20 cellular contexts compared by ENCODE assay signal in genomic region chr19:19349365-19349764, GRCh38. TPM values are rescaled to one million over a fixed set of nuclear protein-coding genes. Genes with fewer than 3 reads are reported as not detected.
DNase-seq lines count a peak whose midpoint lies in the region; ATAC-seq, FAIRE-seq and TF ChIP-seq lines count a peak whose summit lies in the region.
"Had no signal": no experiment of that assay in that cellular context is flagged by ENCODE, and none has a peak within 500 bp of the region (broad histone marks: within the 10 kb centered on the region; RNA-seq: fewer than 3 reads in every experiment).

No MANE protein-coding gene starts in this region.

- no peak overlapping the region for H2AFZ ChIP-seq in neuronal stem cell (ENCODE audit: low read length)
- H2AFZ ChIP-seq: GM23248 had no signal

- H3K9me3 Mint-ChIP-seq in stimulated activated effector memory CD8-positive, alpha-beta T cell treated with anti-CD3 and anti-CD28 coated beads, Interleukin-12 subunit alpha, Interleukin-12 subunit beta, amount 100 ng/mL, for 72 hours, result no peaks in the 10 kb centered on the region
- H3K9me3 Mint-ChIP-seq: CD4-positive, CD25-positive, alpha-beta regulatory T cell; CD8-positive, alpha-beta T cell; HFFc6 had no signal

- H3K36me3 ChIP-seq in bronchial epithelial cell (ENCODE audit: control insufficient read depth, insufficient read depth, low read length) (peaks cover 41% of the 10 kb centered on the region), neuronal stem cell (replicated peaks in 1 of 2; ENCODE audit: control insufficient read depth in 2 of 2, insufficient read depth in 2 of 2, low read length in 2 of 2) (peaks cover 71 to 93% of the 10 kb centered on the region in 2 donors)

- H3K4me1 ChIP-seq in neuronal stem cell (ENCODE audit: control insufficient read depth in 2 of 2, insufficient read depth in 1 of 2, low read depth in 1 of 2, low read length in 2 of 2), result no peaks in the 10 kb centered on the region
- H3K4me1 ChIP-seq: Caco-2, HAP-1 had no signal

- no peak overlapping the region for H2BK15ac ChIP-seq in neuronal stem cell (ENCODE audit: low read length)

- H3K79me1 ChIP-seq in neuronal stem cell (ENCODE audit: low read depth, low read length), result no peaks in the 10 kb centered on the region

- peaks cover 86% of the 10 kb centered on the region for H3K36me3 Mint-ChIP-seq in stimulated activated effector memory CD8-positive, alpha-beta T cell treated with anti-CD3 and anti-CD28 coated beads, Interleukin-12 subunit alpha, Interleukin-12 subunit beta, amount 100 ng/mL, for 72 hours

- no peak overlapping the region for H2AK5ac ChIP-seq in neuronal stem cell (ENCODE audit: low read depth, low read length)

- no CpG with 5 or more reads among the region's 7 CpGs for WGBS in neuronal stem cell (ENCODE audit: extremely low coverage in 2 of 2, insufficient read length in 2 of 2, insufficient replicate concordance in 1 of 2), 2 donors

- no peak for TF ChIP-seq CTCF in bronchial epithelial cell (IDR thresholded peaks at IDR 0.05; ENCODE audit: insufficient read depth, low read length, severe bottlenecking)

- no peak overlapping the region for H4K91ac ChIP-seq in neuronal stem cell (ENCODE audit: low read depth, low read length, poor library complexity)

- H4K8ac ChIP-seq in neuronal stem cell (ENCODE audit: low read depth, low read length), result no peak overlapping the region

- H3K4me3 Mint-ChIP-seq in stimulated activated effector memory CD8-positive, alpha-beta T cell treated with anti-CD3 and anti-CD28 coated beads, Interleukin-12 subunit alpha, Interleukin-12 subunit beta, amount 100 ng/mL, for 72 hours, result no peak overlapping the region
- H3K4me3 Mint-ChIP-seq: CD4-positive, CD25-positive, alpha-beta regulatory T cell; CD8-positive, alpha-beta T cell; HFFc6 had no signal

- H3K4me1 Mint-ChIP-seq in stimulated activated effector memory CD8-positive, alpha-beta T cell treated with anti-CD3 and anti-CD28 coated beads, Interleukin-12 subunit alpha, Interleukin-12 subunit beta, amount 100 ng/mL, for 72 hours, result no peaks in the 10 kb centered on the region
- H3K4me1 Mint-ChIP-seq: CD4-positive, CD25-positive, alpha-beta regulatory T cell had no signal

- no peaks in the 10 kb centered on the region for H3K9me3 ChIP-seq in neuronal stem cell (replicated peaks in 1 of 2; ENCODE audit: control insufficient read depth in 2 of 2, insufficient read depth in 1 of 2, low read depth in 1 of 2, low read length in 2 of 2)
- H3K9me3 ChIP-seq: Caco-2, HAP-1 had no signal

- H3K4me2 ChIP-seq in neuronal stem cell (ENCODE audit: insufficient read depth, low read length, poor library complexity, severe bottlenecking), result no peak overlapping the region

- no peak overlapping the region for H3K27ac ChIP-seq in neuronal stem cell (replicated peaks; ENCODE audit: low read length)
- H3K27ac ChIP-seq: GM23248 had no signal

- no peaks in the 10 kb centered on the region for H3K27me3 ChIP-seq in bronchial epithelial cell (ENCODE audit: control insufficient read depth, insufficient read depth, low read length)
- H3K27me3 ChIP-seq in neuronal stem cell (ENCODE audit: control insufficient read depth in 3 of 3, insufficient read depth in 3 of 3, low read depth in 1 of 3, low read length in 3 of 3), result no peaks in the 10 kb centered on the region

- no peak overlapping the region for H3K4ac ChIP-seq in neuronal stem cell (ENCODE audit: low read length)

- peak; percentile 52 for FAIRE-seq in bronchial epithelial cell (lab: Jason Lieb, UNC)
- FAIRE-seq: G401.6, GM12878, GM19239, H1 had no signal

- H3K14ac ChIP-seq in neuronal stem cell (ENCODE audit: low read length), result no peak overlapping the region

- H3K27ac Mint-ChIP-seq in stimulated activated effector memory CD8-positive, alpha-beta T cell treated with anti-CD3 and anti-CD28 coated beads, Interleukin-12 subunit alpha, Interleukin-12 subunit beta, amount 100 ng/mL, for 72 hours, result peak overlapping the region; percentile 67
- H3K27ac Mint-ChIP-seq: CD4-positive, CD25-positive, alpha-beta regulatory T cell; CD8-positive, alpha-beta T cell; HFFc6 had no signal

- H2BK5ac ChIP-seq in neuronal stem cell (ENCODE audit: low read length), result no peak overlapping the region

- H3K23ac ChIP-seq in neuronal stem cell (ENCODE audit: low read depth, low read length, poor library complexity), result no peak overlapping the region

- H3K4me3 ChIP-seq in bronchial epithelial cell (ENCODE audit: low read depth, low read length) (no peak overlapping the region), neuronal stem cell (ENCODE audit: low read length in 2 of 2) (no peak overlapping the region)
- H3K4me3 ChIP-seq: GM12878, GM23248, HAP-1 had no signal

- ATAC-seq in stimulated activated effector memory CD8-positive, alpha-beta T cell treated with anti-CD3 and anti-CD28 coated beads, Interleukin-12 subunit alpha, Interleukin-12 subunit beta, amount 100 ng/mL, for 72 hours, result no peak
- ATAC-seq: CD8-positive, alpha-beta T cell; GM12878 had no signal

- DNase-seq in H4 (ENCODE audit: low spot score), result peak; percentile 2
- no peak for DNase-seq in bronchial epithelial cell (ENCODE audit: low read depth)
- DNase-seq in neuronal stem cell (ENCODE audit: low spot score), result no peak
- DNase-seq in stimulated activated effector memory CD8-positive, alpha-beta T cell treated with anti-CD3 and anti-CD28 coated beads, Interleukin-12 subunit alpha, Interleukin-12 subunit beta, amount 100 ng/mL, for 72 hours (ENCODE audit: low spot score in 2 of 2), result no peak
- DNase-seq in HuH-7.5 (ENCODE audit: low spot score), result no peak
- DNase-seq in stimulated activated naive CD4-positive, alpha-beta T cell treated with Interleukin-2 at 50 U/mL for 16 hours (lab: John Stamatoyannopoulos, UW), result no peak
- DNase-seq in NCI-H1694 (lab: John Stamatoyannopoulos, UW), result no peak
- DNase-seq: C1 segment of cervical spinal cord; Caco-2; CD4-positive, CD25-positive, alpha-beta regulatory T cell; CD8-positive, alpha-beta T cell; DMS153; DND-41; GM23248; HFFc6 had no signal

- no peak overlapping the region for H3K18ac ChIP-seq in neuronal stem cell (ENCODE audit: low read length)

- H2BK12ac ChIP-seq in neuronal stem cell (ENCODE audit: low read length), result no peak overlapping the region

- no peak overlapping the region for H2BK120ac ChIP-seq in neuronal stem cell (ENCODE audit: low read depth, low read length)

- peak overlapping the region; percentile 21 for H3K9ac ChIP-seq in neuronal stem cell (ENCODE audit: low read depth, low read length, poor library complexity)
- H3K9ac ChIP-seq: GM23248 had no signal

RNA-seq across cellular contexts. Expression of gene MAU2, which starts 28.7 kb away (rescaled TPM):
- total RNA-seq in H4 (2014; rRNA removed; shearing (Covaris generic)), result 12.8 and 16.1 TPM in 2 replicates
- total RNA-seq in bronchial epithelial cell, result 12.1 and 16.8 TPM in 2 replicates
- 17.0 TPM for polyA plus RNA-seq in neuronal stem cell (2013, experiment 1 of 2)
- 17.6 TPM for polyA plus RNA-seq in neuronal stem cell (2013, experiment 2 of 2)

RNA-seq across cellular contexts. Expression of gene SUGP1, which starts 29.1 kb away (rescaled TPM):
- 26.1 and 28.8 TPM in 2 replicates for total RNA-seq in H4 (2014; rRNA removed; shearing (Covaris generic))
- 18.7 and 36.4 TPM in 2 replicates for total RNA-seq in bronchial epithelial cell
- 53.3 TPM for polyA plus RNA-seq in neuronal stem cell (2013, experiment 1 of 2)
- polyA plus RNA-seq in neuronal stem cell (2013, experiment 2 of 2), result 55.9 TPM

RNA-seq across cellular contexts. Expression of gene GATAD2A, which starts 56.1 kb away (rescaled TPM):
- 10.9 and 30.5 TPM in 2 replicates for total RNA-seq in H4 (2014; rRNA removed; shearing (Covaris generic))
- 48.4 and 49.0 TPM in 2 replicates for total RNA-seq in bronchial epithelial cell
- 59.3 TPM for polyA plus RNA-seq in neuronal stem cell (2013, experiment 1 of 2)
- polyA plus RNA-seq in neuronal stem cell (2013, experiment 2 of 2), result 61.3 TPM
